ENCODE assay signal across 12 cellular contexts in the genomic region with DNA sequence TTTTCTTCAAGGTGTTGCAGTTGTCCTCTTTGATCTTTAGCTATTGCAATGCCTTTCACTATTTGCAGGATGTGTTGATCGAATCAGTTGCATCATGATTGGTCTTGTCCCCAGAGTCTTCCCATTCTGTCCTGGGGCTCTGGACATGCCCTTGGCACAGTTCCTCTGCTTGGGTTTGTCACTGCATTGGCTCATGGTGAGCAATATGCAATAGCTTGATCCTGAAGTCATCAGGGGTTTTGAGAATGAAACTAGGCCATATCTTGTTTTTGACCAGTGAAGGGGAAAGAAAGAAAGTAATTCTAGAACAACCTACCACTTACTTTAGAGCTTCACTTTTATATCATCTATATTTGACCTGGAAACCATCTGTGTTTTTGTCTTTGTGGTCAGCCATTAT.
"Had no signal": no experiment of that assay in that cellular context is flagged by ENCODE, and none has a peak within 500 bp of the region (broad histone marks: within the 10 kb centered on the region; RNA-seq: fewer than 3 reads in every experiment).

No MANE protein-coding gene starts in this region.

- H3K36me3 ChIP-seq: esophagus muscularis mucosa, gastrocnemius medialis, WERI-Rb-1 had no signal

- DNase-seq: activated CD4-positive, alpha-beta T cell treated with anti-CD3 and anti-CD28 coated beads for 48 hours; activated naive CD4-positive, alpha-beta T cell treated with anti-CD3 and anti-CD28 coated beads, Interleukin-2, amount 50 U/mL, for 16 hours; body of pancreas; cerebellar nuclear complex; gastrocnemius medialis; kidney; nephron progenitor cell; stimulated activated CD4-positive, alpha-beta T cell treated with anti-CD3 and anti-CD28 coated beads, Interleukin-4, amount 100 ng/mL, for 1 hour; T-cell; testis; WERI-Rb-1 had no signal

- H3K9me3 ChIP-seq: body of pancreas, esophagus muscularis mucosa, gastrocnemius medialis, testis had no signal

- H3K27me3 ChIP-seq: body of pancreas, esophagus muscularis mucosa, gastrocnemius medialis, testis had no signal

- H3K4me3 ChIP-seq: body of pancreas, esophagus muscularis mucosa, gastrocnemius medialis, testis had no signal

- H3K4me1 ChIP-seq: body of pancreas, esophagus muscularis mucosa, testis had no signal

- ATAC-seq: body of pancreas, gastrocnemius medialis, T-cell had no signal

- H3K27ac ChIP-seq: body of pancreas, esophagus muscularis mucosa, gastrocnemius medialis, testis, WERI-Rb-1 had no signal
